14 cellular contexts compared by ENCODE assay signal in the genomic region with DNA sequence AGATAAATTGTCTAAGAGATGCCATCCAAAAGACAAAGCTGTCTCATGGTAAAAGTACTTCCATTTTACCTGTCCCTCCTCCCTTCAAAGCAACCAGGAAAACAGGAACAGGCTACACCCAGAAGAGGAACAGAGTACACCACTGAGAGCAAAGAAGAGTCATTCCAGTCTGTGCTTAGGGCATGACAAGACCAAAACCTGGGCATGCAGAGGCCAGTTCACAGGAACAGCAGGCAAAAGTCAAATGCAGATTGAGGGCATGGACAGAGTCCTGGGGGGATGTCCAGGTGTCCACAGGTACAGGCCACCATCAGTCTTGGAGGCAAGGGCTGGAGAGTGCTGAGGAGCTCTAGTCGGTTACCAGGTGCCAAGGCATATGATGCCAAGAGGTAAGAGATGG. TPM values are rescaled to one million over a fixed set of nuclear protein-coding genes. Genes with fewer than 3 reads are reported as not detected.
DNase-seq lines count a peak whose midpoint lies in the region; ATAC-seq, FAIRE-seq and TF ChIP-seq lines count a peak whose summit lies in the region.
"Had no signal": no experiment of that assay in that cellular context is flagged by ENCODE, and none has a peak within 500 bp of the region (broad histone marks: within the 10 kb centered on the region; RNA-seq: fewer than 3 reads in every experiment).

No MANE protein-coding gene starts in this region.

- peak; percentile 74 for DNase-seq in GM12865 (ENCODE audit: low read depth)
- DNase-seq in bronchial epithelial cell (ENCODE audit: low read depth) = peak; percentile 39
- no peak for DNase-seq in NCI-H2081 treated with DMSO at 0.1 percent for 48 hours (lab: John Stamatoyannopoulos, UW)
- DNase-seq in dedifferentiated amniotic fluid mesenchymal stem cell (ENCODE audit: extremely low spot score) = no peak
- DNase-seq in C1 segment of cervical spinal cord (lab: John Stamatoyannopoulos, UW) = no peak
- DNase-seq in neural progenitor cell (ENCODE audit: low spot score) = no peak
- DNase-seq: activated gamma-delta T cell treated with Interleukin-2 at 50 U/mL for 16 hours; NCI-H1048; NCI-H345; stimulated activated naive CD4-positive, alpha-beta T cell had no signal

- no peak for TF ChIP-seq CTCF in GM12865 (IDR thresholded peaks at IDR 0.05; ENCODE audit: insufficient read depth, low read depth, low read length, missing control alignments)
- no peak for TF ChIP-seq CTCF in bronchial epithelial cell (IDR thresholded peaks at IDR 0.05; ENCODE audit: insufficient read depth, low read length, severe bottlenecking)
- no peak for TF ChIP-seq CTCF in neural progenitor cell (IDR thresholded peaks at IDR 0.05)

- H3K9me3 ChIP-seq in BLaER1 treated with 17β-estradiol and CSF1 and Interleukin-3, amounts not matched to agents 10 nM and 100 nM (replicated peaks in 1 of 11) = peaks cover 0 to 15% (median 2%) of the 10 kb centered on the region in 11 experiments; a peak in 10 of 22 replicates
- no peaks in the 10 kb centered on the region for H3K9me3 ChIP-seq in neural progenitor cell (ENCODE audit: low read depth)

- no peaks in the 10 kb centered on the region for H3K36me3 Mint-ChIP-seq in neural progenitor cell

- H3F3A ChIP-seq in neural progenitor cell (ENCODE audit: low read depth) = no peaks in the 10 kb centered on the region

- peak; percentile 26 for ATAC-seq in HG03460 (IDR thresholded peaks at IDR 0.05; ENCODE audit: unreplicated experiment)

- H3K27me3 ChIP-seq in BLaER1 treated with 17β-estradiol and CSF1 and Interleukin-3, amounts not matched to agents 10 nM and 100 nM = no peaks in the 10 kb centered on the region
- H3K27me3 ChIP-seq in bronchial epithelial cell (ENCODE audit: control insufficient read depth, insufficient read depth, low read length) (no peaks in the 10 kb centered on the region), neural progenitor cell (no peaks in the 10 kb centered on the region)

- H3K79me2 ChIP-seq in neural progenitor cell (ENCODE audit: low read depth) = no peaks in the 10 kb centered on the region

- H3K27ac Mint-ChIP-seq in neural progenitor cell = no peak overlapping the region
- H3K27ac Mint-ChIP-seq: progenitor cell of endocrine pancreas had no signal

- peak overlapping the region; percentile 70 to 94 (median 83) for H3K4me2 ChIP-seq in BLaER1 treated with 17β-estradiol and CSF1 and Interleukin-3, amounts not matched to agents 10 nM and 100 nM
- H3K4me2 ChIP-seq in neural progenitor cell = no peak overlapping the region

- no peaks in the 10 kb centered on the region for H3K27me3 Mint-ChIP-seq in neural progenitor cell (ENCODE audit: insufficient read depth, low read depth)

- H3K9me3 Mint-ChIP-seq in neural progenitor cell = no peaks in the 10 kb centered on the region

- H3K4me1 ChIP-seq in BLaER1 treated with 17β-estradiol and CSF1 and Interleukin-3, amounts not matched to agents 10 nM and 100 nM = peaks cover 83 to 100% (median 93%) of the 10 kb centered on the region in 10 experiments
- peaks cover 12% of the 10 kb centered on the region for H3K4me1 ChIP-seq in neural progenitor cell

- H4K20me1 ChIP-seq in BLaER1 treated with 17β-estradiol and CSF1 and Interleukin-3, amounts not matched to agents 10 nM and 100 nM = peaks cover 0 to 100% (median 36%) of the 10 kb centered on the region in 11 experiments; a peak in 14 of 22 replicates
- H4K20me1 ChIP-seq in neural progenitor cell (ENCODE audit: low read depth) = no peaks in the 10 kb centered on the region

- H2AFZ ChIP-seq in neural progenitor cell (replicated peaks) = no peak overlapping the region

- H3K4me1 Mint-ChIP-seq in neural progenitor cell = peaks cover 12% of the 10 kb centered on the region

- H3K27ac ChIP-seq in BLaER1 treated with 17β-estradiol and CSF1 and Interleukin-3, amounts not matched to agents 10 nM and 100 nM = peak overlapping the region in 10 of 11 experiments; percentile 82 to 93 (median 86); a peak in 21 of 22 replicates
- H3K27ac ChIP-seq in neural progenitor cell = no peak overlapping the region

- H3K36me3 ChIP-seq in BLaER1 treated with 17β-estradiol and CSF1 and Interleukin-3, amounts not matched to agents 10 nM and 100 nM = peaks cover 82 to 99% (median 91%) of the 10 kb centered on the region in 11 experiments
- H3K36me3 ChIP-seq in bronchial epithelial cell (ENCODE audit: control insufficient read depth, insufficient read depth, low read length) (no peaks in the 10 kb centered on the region), neural progenitor cell (no peaks in the 10 kb centered on the region)

- FAIRE-seq in bronchial epithelial cell (lab: Jason Lieb, UNC) = no peak
- FAIRE-seq: colon had no signal

- peak overlapping the region in 7 of 11 experiments; percentile 51 to 82 (median 74); a peak in 11 of 22 replicates for H3K9ac ChIP-seq in BLaER1 treated with 17β-estradiol and CSF1 and Interleukin-3, amounts not matched to agents 10 nM and 100 nM
- H3K9ac ChIP-seq in neural progenitor cell = no peak overlapping the region

- H3K4me3 Mint-ChIP-seq in neural progenitor cell = no peak overlapping the region

- H3K4me3 ChIP-seq in BLaER1 treated with 17β-estradiol and CSF1 and Interleukin-3, amounts not matched to agents 10 nM and 100 nM = peak overlapping the region in 8 of 10 experiments; percentile 8 to 52 (median 36); a peak in 13 of 20 replicates
- H3K4me3 ChIP-seq in GM12865 (ENCODE audit: low read depth, low read length) (peak overlapping the region; percentile 74), bronchial epithelial cell (ENCODE audit: low read depth, low read length) (no peak overlapping the region), neural progenitor cell (no peak overlapping the region)

RNA-seq across cellular contexts. Expression of a gene that starts 23.7 kb away (rescaled TPM):
- total RNA-seq in bronchial epithelial cell (under 0.01 TPM in 1 of 2 replicates, not detected in the other), neural progenitor cell (ENCODE audit: low replicate concordance) (not detected in 2 replicates)

Comparison
In these comparisons a context has a peak if more than half of its experiments do, and no peak if none do; other contexts are left out.
1. H3K4me3 ChIP-seq: peak in BLaER1 treated with 17β-estradiol and CSF1 and Interleukin-3, amounts not matched to agents 10 nM and 100 nM (8 of 10) and GM12865 (single experiment); none in bronchial epithelial cell (single experiment) and neural progenitor cell (single experiment).
2. DNase-seq: peak in GM12865 (single experiment) and bronchial epithelial cell (single experiment); none in NCI-H2081 treated with DMSO at 0.1 percent for 48 hours (single experiment), dedifferentiated amniotic fluid mesenchymal stem cell (single experiment), C1 segment of cervical spinal cord (0 of 14) and neural progenitor cell (single experiment).